Comparison of ENCODE assay signal across 8 cellular contexts in genomic region chr11:67806183-67806582, GRCh38.
DNase-seq lines count a peak whose midpoint lies in the region; ATAC-seq, FAIRE-seq and TF ChIP-seq lines count a peak whose summit lies in the region.
"Not testable (repeated sequence)": the region's sequence is repeated elsewhere in the genome, so short reads cannot be mapped to it uniquely, and the experiment has no call there.

No MANE protein-coding gene starts in this region.

- H3K27me3 ChIP-seq in bronchial epithelial cell (ENCODE audit: control insufficient read depth, insufficient read depth, low read length); heart right ventricle; gastrocnemius medialis: not testable (repeated sequence)

- H3K9me3 Mint-ChIP-seq in activated B cell treated with CpG ODN at 0.5 μM for 24 hours = not testable (repeated sequence)

- intact Hi-C loops in activated B cell treated with CpG ODN at 0.5 μM for 24 hours (cut with micrococcal nuclease) (loop anchor here (5.0 to 10.0 kb wide), 2 partner anchors 691 to 1539 kb away; partner anchors contain the start of genes KDM2A and RAB1B), heart right ventricle (cut with DNase I) (loop anchor here in 1 of 10 donors (10.0 kb wide), 1 partner anchor 171 kb away; the partner anchor contains the start of gene TBX10), gastrocnemius medialis (cut with DNase I; ENCODE audit: low total_unique reads) (loop anchor here (5.0 kb wide), 1 partner anchor 174 kb away; no protein-coding TSS in a partner anchor)
- intact Hi-C loops in mucosa of descending colon (cut with DNase I, micrococcal nuclease) = not testable (repeated sequence)

- not testable (repeated sequence) for TF ChIP-seq POLR2A in A549 (IDR thresholded peaks at IDR 0.05; ENCODE audit: low read length); gastrocnemius medialis (IDR thresholded peaks at IDR 0.05)

- not testable (repeated sequence) for TF ChIP-seq CTCF in A549 (IDR thresholded peaks at IDR 0.05); GM12865 (IDR thresholded peaks at IDR 0.05; ENCODE audit: insufficient read depth, low read depth, low read length, missing control alignments); activated B cell treated with CpG ODN at 0.5 μM for 24 hours (IDR thresholded peaks at IDR 0.05); bronchial epithelial cell (IDR thresholded peaks at IDR 0.05; ENCODE audit: insufficient read depth, low read length, severe bottlenecking); heart right ventricle (IDR thresholded peaks at IDR 0.05); mucosa of descending colon (IDR thresholded peaks at IDR 0.05); gastrocnemius medialis (IDR thresholded peaks at IDR 0.05 in 4 of 5, conservative IDR thresholded peaks at IDR 0.05 in 1 of 5)

- CTCF ChIA-PET in A549 (lab: Yijun Ruan, JAX) = interaction anchor here (1.2 kb wide), 1 partner anchor 14 kb away, joined by 3 read pairs; no protein-coding TSS in a partner anchor
- CTCF ChIA-PET in activated B cell treated with CpG ODN at 0.5 μM for 24 hours (lab: Charles Lee) = interaction anchor here (1.0 kb wide), 1 partner anchor 149 kb away, joined by 5 read pairs; no protein-coding TSS in a partner anchor

- H3K9me3 ChIP-seq in A549, heart right ventricle, mucosa of descending colon, gastrocnemius medialis: not testable (repeated sequence)

- POLR2A ChIA-PET in A549 (lab: Yijun Ruan, JAX) = not testable (repeated sequence)
- POLR2A ChIA-PET in activated B cell treated with CpG ODN at 0.5 μM for 24 hours (lab: Charles Lee) = interaction anchor here (0.6 to 1.3 kb wide), 2 partner anchors 15 to 388 kb away, joined by 4 to 6 read pairs; no protein-coding TSS in a partner anchor

- H3K36me3 ChIP-seq in bronchial epithelial cell (ENCODE audit: control insufficient read depth, insufficient read depth, low read length); heart right ventricle; mucosa of descending colon (ENCODE audit: low read depth); gastrocnemius medialis: not testable (repeated sequence)

- not testable (repeated sequence) for TF ChIP-seq RAD21 in A549 (conservative IDR thresholded peaks at IDR 0.05 in 1 of 2, IDR thresholded peaks at IDR 0.05 in 1 of 2)

- not testable (repeated sequence) for FAIRE-seq in A549 (lab: Jason Lieb, UNC); bronchial epithelial cell (lab: Jason Lieb, UNC)

- H3K27me3 Mint-ChIP-seq in activated B cell treated with CpG ODN at 0.5 μM for 24 hours = not testable (repeated sequence)

- peak overlapping the region; percentile 96 for H3K4me3 ChIP-seq in A549
- H3K4me3 ChIP-seq in GM12865 (ENCODE audit: low read depth, low read length) = peak overlapping the region; percentile 57
- H3K4me3 ChIP-seq in bronchial epithelial cell (ENCODE audit: low read depth, low read length) = peak overlapping the region; percentile 49
- peak overlapping the region; percentile 57 to 78 (median 70) for H3K4me3 ChIP-seq in heart right ventricle
- peak overlapping the region; percentile 26 for H3K4me3 ChIP-seq in mucosa of descending colon
- H3K4me3 ChIP-seq in gastrocnemius medialis = peak overlapping the region; percentile 59 to 85 (median 70)

- not testable (repeated sequence) for DNase-seq in A549 (ENCODE audit: low read depth in 1 of 2, low spot score in 1 of 2); GM12865 (ENCODE audit: low read depth); activated B cell treated with CpG ODN at 0.5 μM for 24 hours; bronchial epithelial cell (ENCODE audit: low read depth)
- DNase-seq in NCI-H2196 (lab: John Stamatoyannopoulos, UW; ENCODE audit: unreplicated experiment) (peak; percentile 53), heart right ventricle (peak in 1 of 2 donors; percentile 34), mucosa of descending colon (peak in 1 of 3 donors; percentile 86), gastrocnemius medialis (peak in 1 of 2 donors; percentile 21)

- H3K36me3 Mint-ChIP-seq in activated B cell treated with CpG ODN at 0.5 μM for 24 hours (ENCODE audit: low read depth) = not testable (repeated sequence)

- not testable (repeated sequence) for TF ChIP-seq EP300 in A549 (IDR thresholded peaks at IDR 0.05)

- WGBS in A549 (ENCODE audit: missing lambda C conversion rate) = 6% methylated on average over 9 of the region's 26 CpGs
- WGBS in heart right ventricle, 2 donors = 1% methylated on average over 19 to 24 of the region's 26 CpGs

- peaks cover 12% of the 10 kb centered on the region for H3K4me1 Mint-ChIP-seq in activated B cell treated with CpG ODN at 0.5 μM for 24 hours

- H3K27ac ChIP-seq in A549 (peak overlapping the region; percentile 71 to 98), heart right ventricle (peak overlapping the region in 8 of 10 donors; percentile 65 to 85 (median 78)), gastrocnemius medialis (peak overlapping the region; percentile 88 to 93 (median 90))

- in situ Hi-C loops in gastrocnemius medialis (cut with MboI; ENCODE audit: low sequenced_read_pairs in 4 of 4) = not testable (repeated sequence)

- H3K4me3 Mint-ChIP-seq in activated B cell treated with CpG ODN at 0.5 μM for 24 hours = peak overlapping the region; percentile 94

- H3K27ac Mint-ChIP-seq in activated B cell treated with CpG ODN at 0.5 μM for 24 hours = peak overlapping the region; percentile 74

- ATAC-seq in A549; activated B cell treated with CpG ODN at 0.5 μM for 24 hours (ENCODE audit: low read depth); heart right ventricle; mucosa of descending colon; gastrocnemius medialis: not testable (repeated sequence)

- peak overlapping the region; percentile 98 for H3K4me2 ChIP-seq in A549

- not testable (repeated sequence) for H3K4me1 ChIP-seq in A549; mucosa of descending colon (ENCODE audit: low read depth)
- H3K4me1 ChIP-seq in heart right ventricle (peaks cover 0 to 14% (median 10%) of the 10 kb centered on the region in 9 donors), gastrocnemius medialis (peaks cover 4 to 12% of the 10 kb centered on the region in 2 donors)

Comparison
In these comparisons a context has a peak if more than half of its experiments do, and no peak if none do; other contexts are left out.
1. H3K4me3 ChIP-seq: peak in every context shown above with its lines; median percentile 96 in A549; 70 in gastrocnemius medialis; 70 in heart right ventricle; 57 in GM12865; 49 in bronchial epithelial cell; 26 in mucosa of descending colon.